Comparison of ENCODE assay signal across 16 cellular contexts in genomic region chr22:37487559-37487958, GRCh38. TPM values are rescaled to one million over a fixed set of nuclear protein-coding genes. Genes with fewer than 3 reads are reported as not detected.
A peak's percentile ranks its signal among the peaks of the same experiment; 100 is the strongest.
DNase-seq lines count a peak whose midpoint lies in the region; ATAC-seq and TF ChIP-seq lines count a peak whose summit lies in the region.
"Had no signal": no experiment of that assay in that cellular context is flagged by ENCODE, and none has a peak within 500 bp of the region (broad histone marks: within the 10 kb centered on the region; RNA-seq: fewer than 3 reads in every experiment).

No MANE protein-coding gene starts in this region.

- no peaks in the 10 kb centered on the region for H3K36me3 ChIP-seq in colonic mucosa
- H3K36me3 ChIP-seq: thoracic aorta had no signal

- CTCF ChIA-PET in activated CD8-positive, alpha-beta memory T cell treated with anti-CD3 and anti-CD28 coated beads, Interleukin-2, amount 10 ng/mL, durations not matched to agents 7 days and 5 days (lab: Charles Lee) = interaction anchor here (0.6 kb wide), 1 partner anchor 63 kb away, joined by 3 read pairs; no protein-coding TSS in a partner anchor

- DNase-seq in activated CD8-positive, alpha-beta memory T cell treated with anti-CD3 and anti-CD28 coated beads, Interleukin-2, amount 10 ng/mL, durations not matched to agents 7 days and 5 days = no peak
- DNase-seq in activated CD8-positive, alpha-beta memory T cell treated with anti-CD3 and anti-CD28 coated beads, Interleukin-2, amount 50 U/mL, for 4 hours = no peak
- peak; percentile 56 for DNase-seq in MV-4-11 (lab: John Stamatoyannopoulos, UW)
- no peak for DNase-seq in colonic mucosa
- DNase-seq in T1000 (lab: John Stamatoyannopoulos, UW) = no peak
- DNase-seq: activated CD8-positive, alpha-beta memory T cell treated with anti-CD3 and anti-CD28 coated beads for 24 hours; amniotic stem cell; NCI-H1694; Right ventricle myocardium superior had no signal

- H3K4me1 ChIP-seq in colonic mucosa = peaks cover 7% of the 10 kb centered on the region

- intact Hi-C loops in colonic mucosa (cut with DNase I) = no loop called here

- no peaks in the 10 kb centered on the region for H3K27me3 Mint-ChIP-seq in activated CD8-positive, alpha-beta memory T cell treated with anti-CD3 and anti-CD28 coated beads, Interleukin-2, amount 10 ng/mL, durations not matched to agents 7 days and 5 days
- no peaks in the 10 kb centered on the region for H3K27me3 Mint-ChIP-seq in activated T-helper 17 cell treated with anti-CD3 and anti-CD28 coated beads, Interleukin-2, amount 50 U/mL, for 72 hours
- peaks cover 24% of the 10 kb centered on the region for H3K27me3 Mint-ChIP-seq in nephron (ENCODE audit: low read depth)

- no peak overlapping the region for H3K27ac Mint-ChIP-seq in activated CD8-positive, alpha-beta memory T cell treated with anti-CD3 and anti-CD28 coated beads, Interleukin-2, amount 10 ng/mL, durations not matched to agents 7 days and 5 days
- peak overlapping the region; percentile 95 for H3K27ac Mint-ChIP-seq in activated T-helper 17 cell treated with anti-CD3 and anti-CD28 coated beads, Interleukin-2, amount 50 U/mL, for 72 hours
- H3K27ac Mint-ChIP-seq in nephron = peak overlapping the region in 2 of 3 experiments; percentile 12 to 31

- no peak overlapping the region for H3K4me3 ChIP-seq in colonic mucosa
- H3K4me3 ChIP-seq: thoracic aorta had no signal

- H3K9me3 Mint-ChIP-seq in activated CD8-positive, alpha-beta memory T cell treated with anti-CD3 and anti-CD28 coated beads, Interleukin-2, amount 10 ng/mL, durations not matched to agents 7 days and 5 days (ENCODE audit: low read depth) = no peaks in the 10 kb centered on the region
- no peaks in the 10 kb centered on the region for H3K9me3 Mint-ChIP-seq in activated T-helper 17 cell treated with anti-CD3 and anti-CD28 coated beads, Interleukin-2, amount 50 U/mL, for 72 hours
- H3K9me3 Mint-ChIP-seq in nephron = no peaks in the 10 kb centered on the region
- H3K9me3 Mint-ChIP-seq: neural crest cell had no signal

- H3K36me3 Mint-ChIP-seq in activated CD8-positive, alpha-beta memory T cell treated with anti-CD3 and anti-CD28 coated beads, Interleukin-2, amount 10 ng/mL, durations not matched to agents 7 days and 5 days = peaks cover 18% of the 10 kb centered on the region
- peaks cover 31% of the 10 kb centered on the region for H3K36me3 Mint-ChIP-seq in activated T-helper 17 cell treated with anti-CD3 and anti-CD28 coated beads, Interleukin-2, amount 50 U/mL, for 72 hours (ENCODE audit: low read depth)
- peaks cover 10% of the 10 kb centered on the region for H3K36me3 Mint-ChIP-seq in nephron (ENCODE audit: low read depth)

- H3K4me1 Mint-ChIP-seq in activated CD8-positive, alpha-beta memory T cell treated with anti-CD3 and anti-CD28 coated beads, Interleukin-2, amount 10 ng/mL, durations not matched to agents 7 days and 5 days = peaks cover 37% of the 10 kb centered on the region
- H3K4me1 Mint-ChIP-seq in activated T-helper 17 cell treated with anti-CD3 and anti-CD28 coated beads, Interleukin-2, amount 50 U/mL, for 72 hours = peaks cover 34% of the 10 kb centered on the region
- peaks cover 21% of the 10 kb centered on the region for H3K4me1 Mint-ChIP-seq in nephron

- H3K4me3 Mint-ChIP-seq in activated CD8-positive, alpha-beta memory T cell treated with anti-CD3 and anti-CD28 coated beads, Interleukin-2, amount 10 ng/mL, durations not matched to agents 7 days and 5 days = peak overlapping the region; percentile 94
- peak overlapping the region; percentile 97 for H3K4me3 Mint-ChIP-seq in activated T-helper 17 cell treated with anti-CD3 and anti-CD28 coated beads, Interleukin-2, amount 50 U/mL, for 72 hours
- H3K4me3 Mint-ChIP-seq in nephron = peak overlapping the region in 1 of 3 experiments; percentile 7

- H3K9ac ChIP-seq in colonic mucosa (ENCODE audit: low read depth in 2 of 2, low read length in 2 of 2) = no peak overlapping the region

- no peak overlapping the region for H3K27ac ChIP-seq in colonic mucosa
- H3K27ac ChIP-seq: thoracic aorta had no signal

- no peaks in the 10 kb centered on the region for H3K27me3 ChIP-seq in colonic mucosa

- no peaks in the 10 kb centered on the region for H3K9me3 ChIP-seq in colonic mucosa
- H3K9me3 ChIP-seq: thoracic aorta had no signal

- TF ChIP-seq CTCF in nephron (IDR thresholded peaks at IDR 0.05; ENCODE audit: unreplicated experiment in 3 of 3) = no peak
- TF ChIP-seq CTCF in colonic mucosa (IDR thresholded peaks at IDR 0.05) = no peak

- ATAC-seq in activated CD8-positive, alpha-beta memory T cell treated with anti-CD3 and anti-CD28 coated beads, Interleukin-2, amount 10 ng/mL, durations not matched to agents 7 days and 5 days = no peak
- no peak for ATAC-seq in activated T-helper 17 cell treated with anti-CD3 and anti-CD28 coated beads, Interleukin-2, amount 50 U/mL, for 72 hours (replicated peaks)
- ATAC-seq in GM19467 (IDR thresholded peaks at IDR 0.05; ENCODE audit: unreplicated experiment) = no peak

RNA-seq across cellular contexts. Expression of gene MFNG, which starts 1.4 kb away (rescaled TPM):
- total RNA-seq in activated CD8-positive, alpha-beta memory T cell treated with anti-CD3 and anti-CD28 coated beads, Interleukin-2, amount 10 ng/mL, durations not matched to agents 7 days and 5 days = 100 to 1,000 TPM; 196 to 220 TPM
- 100 to 1,000 TPM; 170 to 245 TPM for total RNA-seq in activated T-helper 17 cell treated with anti-CD3 and anti-CD28 coated beads, Interleukin-2, amount 50 U/mL, for 72 hours
- total RNA-seq in colonic mucosa = 10 to 100 TPM in 1 of 2 donors, 1 to 10 TPM in 1; 6.5 to 10.7 TPM
- total RNA-seq: A673, epithelial cell of proximal tubule had no signal

RNA-seq across cellular contexts. Expression of gene CARD10, which starts 31.7 kb away (rescaled TPM):
- under 1 TPM in 1 of 2 experiments, not detected in 1; 0.16 TPM for total RNA-seq in activated CD8-positive, alpha-beta memory T cell treated with anti-CD3 and anti-CD28 coated beads, Interleukin-2, amount 10 ng/mL, durations not matched to agents 7 days and 5 days
- under 1 TPM in 1 of 2 donors, not detected in 1; 0.09 TPM for total RNA-seq in activated T-helper 17 cell treated with anti-CD3 and anti-CD28 coated beads, Interleukin-2, amount 50 U/mL, for 72 hours
- 10 to 100 TPM; 59.3 to 60.5 TPM for total RNA-seq in colonic mucosa

Comparison
In these comparisons a context has a peak if more than half of its experiments do, and no peak if none do; other contexts are left out.
1. RNA of gene MFNG, which starts 1.4 kb away (total RNA-seq): 170 to 245 TPM in activated T-helper 17 cell treated with anti-CD3 and anti-CD28 coated beads, Interleukin-2, amount 50 U/mL, for 72 hours and 196 to 220 TPM in activated CD8-positive, alpha-beta memory T cell treated with anti-CD3 and anti-CD28 coated beads, Interleukin-2, amount 10 ng/mL, durations not matched to agents 7 days and 5 days; 6.5 to 10.7 TPM in colonic mucosa; every median in the first group is over 10 times any median in the second.
2. RNA of gene CARD10, which starts 31.7 kb away (total RNA-seq): 59.3 to 60.5 TPM in colonic mucosa; 0.16 TPM in activated CD8-positive, alpha-beta memory T cell treated with anti-CD3 and anti-CD28 coated beads, Interleukin-2, amount 10 ng/mL, durations not matched to agents 7 days and 5 days and 0.09 TPM in activated T-helper 17 cell treated with anti-CD3 and anti-CD28 coated beads, Interleukin-2, amount 50 U/mL, for 72 hours; every median in the first group is over 10 times any median in the second.